12 cellular contexts compared by ENCODE assay signal in the genomic region with DNA sequence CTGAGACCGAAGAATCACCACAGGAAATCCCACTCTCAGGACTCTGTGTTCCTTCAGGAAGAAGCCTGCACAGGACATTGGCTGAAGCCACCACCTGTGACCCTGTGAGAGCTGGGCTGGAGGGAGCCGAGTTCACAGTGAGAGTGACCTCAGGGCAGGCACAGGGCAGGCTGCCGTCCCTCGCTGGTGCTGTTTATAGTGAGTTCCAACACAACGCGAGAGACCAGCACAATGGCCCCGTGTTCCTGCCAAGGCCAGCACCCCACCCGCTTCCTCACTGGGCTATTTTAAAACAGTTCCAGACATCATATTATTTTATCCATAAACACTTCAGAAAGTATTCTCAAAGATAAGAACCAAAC. TPM values are rescaled to one million over a fixed set of nuclear protein-coding genes. Genes with fewer than 3 reads are reported as not detected.
DNase-seq lines count a peak whose midpoint lies in the region; ATAC-seq and TF ChIP-seq lines count a peak whose summit lies in the region.
"Had no signal": no experiment of that assay in that cellular context is flagged by ENCODE, and none has a peak within 500 bp of the region (broad histone marks: within the 10 kb centered on the region; RNA-seq: fewer than 3 reads in every experiment).

No MANE protein-coding gene starts in this region.

- H3K4me3 ChIP-seq in fibroblast of the aortic adventitia (ENCODE audit: low read depth, low read length) (no peak overlapping the region), tibial artery (no peak overlapping the region)
- peak overlapping the region; percentile 6 for H3K4me3 ChIP-seq in naive thymus-derived CD4-positive, alpha-beta T cell (ENCODE audit: low read length)
- H3K4me3 ChIP-seq: dorsolateral prefrontal cortex, HAP-1 had no signal

- CTCF ChIA-PET in naive thymus-derived CD4-positive, alpha-beta T cell (lab: Charles Lee), result no interaction called here

- peaks cover under 1 to 22% of the 10 kb centered on the region in 2 donors for H3K4me1 ChIP-seq in naive thymus-derived CD4-positive, alpha-beta T cell (ENCODE audit: control insufficient read depth in 2 of 2, insufficient read depth in 2 of 2, low read length in 2 of 2)
- peaks cover 0 to 46% (median 24%) of the 10 kb centered on the region in 4 donors for H3K4me1 ChIP-seq in tibial artery
- H3K4me1 ChIP-seq: HAP-1 had no signal

- H3K36me3 ChIP-seq in naive thymus-derived CD4-positive, alpha-beta T cell (ENCODE audit: control insufficient read depth in 2 of 3, insufficient read depth in 3 of 3, low read length in 3 of 3), result no peaks in the 10 kb centered on the region
- no peaks in the 10 kb centered on the region for H3K36me3 ChIP-seq in tibial artery
- H3K36me3 ChIP-seq: HAP-1 had no signal

- H3K4me1 Mint-ChIP-seq in naive thymus-derived CD4-positive, alpha-beta T cell, result peaks cover 9 to 30% (median 26%) of the 10 kb centered on the region in 7 donors

- POLR2A ChIA-PET in naive thymus-derived CD4-positive, alpha-beta T cell (lab: Charles Lee), result interaction anchor here (1.0 kb wide), 1 partner anchor 13 kb away, joined by 3 read pairs; no protein-coding TSS in a partner anchor

- peak overlapping the region in 5 of 10 donors; percentile 49 to 61 (median 50) for H3K4me3 Mint-ChIP-seq in naive thymus-derived CD4-positive, alpha-beta T cell

- no peak for ATAC-seq in naive thymus-derived CD4-positive, alpha-beta T cell
- ATAC-seq in activated CD4-positive, CD25-positive, alpha-beta regulatory T cell treated with anti-CD3 and anti-CD28 coated beads, Interleukin-2, amount 50 U/mL, for 24 hours, result no peak

- peak overlapping the region in 3 of 9 donors; percentile 26 to 61 (median 41) for H3K27ac Mint-ChIP-seq in naive thymus-derived CD4-positive, alpha-beta T cell

- intact Hi-C loops in naive thymus-derived CD4-positive, alpha-beta T cell (cut with micrococcal nuclease), result no loop called here
- intact Hi-C loops in tibial artery (cut with DNase I; ENCODE audit: low total_unique reads), result no loop called here

- H3K27me3 ChIP-seq in naive thymus-derived CD4-positive, alpha-beta T cell (ENCODE audit: control insufficient read depth in 2 of 2, insufficient read depth in 2 of 2, low read length in 2 of 2), result no peaks in the 10 kb centered on the region
- H3K27me3 ChIP-seq in tibial artery, result no peaks in the 10 kb centered on the region
- H3K27me3 ChIP-seq: dorsolateral prefrontal cortex had no signal

- H3K36me3 Mint-ChIP-seq in naive thymus-derived CD4-positive, alpha-beta T cell, result no peaks in the 10 kb centered on the region
- H3K36me3 Mint-ChIP-seq: CD8-positive, alpha-beta memory T cell had no signal

- peak; percentile 64 for DNase-seq in RPMI8226
- peak; percentile 75 for DNase-seq in fibroblast of the aortic adventitia (ENCODE audit: low read depth)
- DNase-seq in naive thymus-derived CD4-positive, alpha-beta T cell, result no peak
- peak; percentile 74 to 88 for DNase-seq in tibial artery
- no peak for DNase-seq in AML-193 (lab: John Stamatoyannopoulos, UW)
- no peak for DNase-seq in OCI-M1 (lab: John Stamatoyannopoulos, UW)
- DNase-seq in hepatic stellate cell (ENCODE audit: low spot score), result no peak
- DNase-seq: CD8-positive, alpha-beta memory T cell; dorsolateral prefrontal cortex; GF-D8 had no signal

- H3K9me3 Mint-ChIP-seq in naive thymus-derived CD4-positive, alpha-beta T cell, result no peaks in the 10 kb centered on the region
- H3K9me3 Mint-ChIP-seq: CD8-positive, alpha-beta memory T cell had no signal

- H3K9me3 ChIP-seq in naive thymus-derived CD4-positive, alpha-beta T cell (ENCODE audit: control insufficient read depth in 2 of 3, low read length in 3 of 3), result no peaks in the 10 kb centered on the region
- H3K9me3 ChIP-seq in tibial artery, result no peaks in the 10 kb centered on the region
- H3K9me3 ChIP-seq: HAP-1 had no signal

- TF ChIP-seq CTCF in fibroblast of the aortic adventitia (IDR thresholded peaks at IDR 0.05; ENCODE audit: insufficient read depth, low read length) (no peak), tibial artery (IDR thresholded peaks at IDR 0.05) (no peak)

- peaks cover 0 to 14% (median 0%) of the 10 kb centered on the region in 5 donors for H3K27me3 Mint-ChIP-seq in naive thymus-derived CD4-positive, alpha-beta T cell

- H3K27ac ChIP-seq in naive thymus-derived CD4-positive, alpha-beta T cell (ENCODE audit: low read depth, low read length), result no peak overlapping the region
- peak overlapping the region; percentile 61 to 71 for H3K27ac ChIP-seq in tibial artery

RNA-seq across cellular contexts. Expression of a gene that starts 18.4 kb away (rescaled TPM):
- total RNA-seq in fibroblast of the aortic adventitia (ENCODE audit: low replicate concordance), result 33.3 and 45.1 TPM in 2 replicates
- total RNA-seq in naive thymus-derived CD4-positive, alpha-beta T cell, result 1 to 10 TPM; 2.4 to 5.5 (median 3.2) TPM
- under 1 TPM in 1 of 2 donors, not detected in 1; 0.38 TPM for polyA plus RNA-seq in naive thymus-derived CD4-positive, alpha-beta T cell

Comparison
In these comparisons a context has a peak if more than half of its experiments do, and no peak if none do; other contexts are left out.
1. DNase-seq: peak in RPMI8226 (single experiment), fibroblast of the aortic adventitia (single experiment) and tibial artery (2 of 2); none in naive thymus-derived CD4-positive, alpha-beta T cell (0 of 9), AML-193 (0 of 2), OCI-M1 (single experiment) and hepatic stellate cell (single experiment).